Comparison of ENCODE assay signal across 17 cellular contexts in genomic region chr3:176513604-176514003, GRCh38.
A peak's percentile ranks its signal among the peaks of the same experiment; 100 is the strongest.
DNase-seq lines count a peak whose midpoint lies in the region; ATAC-seq and TF ChIP-seq lines count a peak whose summit lies in the region.
"Had no signal": no experiment of that assay in that cellular context is flagged by ENCODE, and none has a peak within 500 bp of the region (broad histone marks: within the 10 kb centered on the region; RNA-seq: fewer than 3 reads in every experiment).

No MANE protein-coding gene starts in this region.

- DNase-seq in NCI-H1417 (lab: John Stamatoyannopoulos, UW): peak; percentile 2 to 21 (median 13)
- no peak for DNase-seq in NCI-H1417 treated with DMSO at 0.1 percent for 48 hours (lab: John Stamatoyannopoulos, UW)
- peak in 2 of 3 donors; percentile 5 to 9 for DNase-seq in CD4-positive, CD25-positive, alpha-beta regulatory T cell
- peak; percentile 0 for DNase-seq in OCI-M1 (lab: John Stamatoyannopoulos, UW)
- peak; percentile 1 to 17 for DNase-seq in foreskin fibroblast
- DNase-seq in NCI-H2029 treated with DMSO at 0.1 percent for 48 hours (lab: John Stamatoyannopoulos, UW): no peak
- DNase-seq in nucleus accumbens (lab: John Stamatoyannopoulos, UW): no peak
- DNase-seq: activated B cell treated with CpG ODN at 0.5 μM for 24 hours; activated CD8-positive, alpha-beta memory T cell treated with anti-CD3 and anti-CD28 coated beads, Interleukin-2, amount 50 U/mL, for 4 hours; GOT3; hippocampal formation; kidney glomerular epithelial cell; NCI-H1930; NCI-H524 treated with DMSO at 0.1 percent for 48 hours had no signal

- no peak overlapping the region for H3K4me3 ChIP-seq in CD4-positive, CD25-positive, alpha-beta regulatory T cell (ENCODE audit: low read depth, low read length)
- no peak overlapping the region for H3K4me3 ChIP-seq in foreskin fibroblast (ENCODE audit: low read depth in 1 of 2, low read length in 2 of 2)
- H3K4me3 ChIP-seq: A549 had no signal

- no peaks in the 10 kb centered on the region for H3K27me3 Mint-ChIP-seq in CD4-positive, CD25-positive, alpha-beta regulatory T cell
- H3K27me3 Mint-ChIP-seq: activated B cell treated with CpG ODN at 0.5 μM for 24 hours, type B pancreatic cell had no signal

- H3K4me1 ChIP-seq in CD4-positive, CD25-positive, alpha-beta regulatory T cell (ENCODE audit: control insufficient read depth, insufficient read depth, low read length, poor library complexity, severe bottlenecking): no peaks in the 10 kb centered on the region
- H3K4me1 ChIP-seq: A549 had no signal

- ATAC-seq in CD4-positive, CD25-positive, alpha-beta regulatory T cell (ENCODE audit: low read depth in 2 of 2): no peak
- no peak for ATAC-seq in HG03442 (IDR thresholded peaks at IDR 0.05; ENCODE audit: unreplicated experiment)

- TF ChIP-seq CTCF in foreskin fibroblast (IDR thresholded peaks at IDR 0.05; ENCODE audit: low read depth, low read length): no peak

- no peak overlapping the region for H3K27ac Mint-ChIP-seq in CD4-positive, CD25-positive, alpha-beta regulatory T cell
- H3K27ac Mint-ChIP-seq: activated B cell treated with CpG ODN at 0.5 μM for 24 hours, type B pancreatic cell had no signal

- no peaks in the 10 kb centered on the region for H3K36me3 ChIP-seq in CD4-positive, CD25-positive, alpha-beta regulatory T cell (ENCODE audit: control insufficient read depth, insufficient read depth, low read length)

- no peak overlapping the region for H3K27ac ChIP-seq in CD4-positive, CD25-positive, alpha-beta regulatory T cell (ENCODE audit: insufficient read depth, low read length, poor library complexity, severe bottlenecking)
- H3K27ac ChIP-seq: A549 had no signal

- H3K27me3 ChIP-seq in CD4-positive, CD25-positive, alpha-beta regulatory T cell (ENCODE audit: control insufficient read depth, insufficient read depth, low read length): no peaks in the 10 kb centered on the region

- H3K36me3 Mint-ChIP-seq in CD4-positive, CD25-positive, alpha-beta regulatory T cell: no peaks in the 10 kb centered on the region
- H3K36me3 Mint-ChIP-seq: type B pancreatic cell had no signal

- peaks cover 0 to 56% (median 14%) of the 10 kb centered on the region in 7 donors for H3K9me3 Mint-ChIP-seq in CD4-positive, CD25-positive, alpha-beta regulatory T cell

- no peaks in the 10 kb centered on the region for H3K4me1 Mint-ChIP-seq in CD4-positive, CD25-positive, alpha-beta regulatory T cell
- H3K4me1 Mint-ChIP-seq: activated B cell treated with CpG ODN at 0.5 μM for 24 hours had no signal

- H3K4me3 Mint-ChIP-seq in CD4-positive, CD25-positive, alpha-beta regulatory T cell: no peak overlapping the region
- H3K4me3 Mint-ChIP-seq: activated B cell treated with CpG ODN at 0.5 μM for 24 hours, type B pancreatic cell had no signal

- peaks cover 6 to 50% of the 10 kb centered on the region in 2 experiments for H3K9me3 ChIP-seq in CD4-positive, CD25-positive, alpha-beta regulatory T cell (ENCODE audit: control insufficient read depth in 2 of 2, low read length in 2 of 2)

Comparison
In these comparisons a context has a peak if more than half of its experiments do, and no peak if none do; other contexts are left out.
1. DNase-seq: peak in NCI-H1417 (3 of 3), CD4-positive, CD25-positive, alpha-beta regulatory T cell (2 of 3), OCI-M1 (single experiment) and foreskin fibroblast (2 of 2); none in NCI-H1417 treated with DMSO at 0.1 percent for 48 hours (single experiment), NCI-H2029 treated with DMSO at 0.1 percent for 48 hours (single experiment) and nucleus accumbens (0 of 56).